Comparison of ENCODE assay signal across 1 cellular context in the genomic region with DNA sequence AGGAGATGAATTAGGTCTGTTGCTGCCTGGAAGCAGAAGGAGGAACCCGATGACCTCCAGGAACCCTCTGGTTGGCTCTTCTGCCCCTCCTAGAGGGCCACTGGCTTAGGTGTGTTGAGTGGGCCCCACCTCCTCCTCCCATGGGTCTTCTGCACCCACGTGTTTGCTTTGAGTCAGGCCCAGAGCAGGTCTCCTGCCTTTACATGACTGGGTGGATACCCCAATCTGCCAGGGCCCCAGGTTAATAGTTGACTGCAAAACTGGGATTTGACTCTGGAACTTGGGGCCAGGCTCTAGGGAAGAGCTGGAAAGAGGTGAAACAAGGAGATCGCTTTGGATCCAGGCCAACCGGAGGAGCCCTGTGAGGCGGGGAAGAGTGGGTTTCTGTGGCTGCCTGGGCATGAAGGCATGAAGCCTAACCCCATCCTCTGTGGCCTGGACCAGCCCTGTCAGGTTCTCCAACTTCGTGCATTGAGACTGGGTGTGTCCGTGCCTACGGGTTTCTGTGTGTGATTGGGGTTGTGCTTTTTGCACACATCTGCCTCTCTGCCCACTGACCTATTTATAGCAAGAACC.
TF ChIP-seq lines count a peak whose summit lies in the region.

No MANE protein-coding gene starts in this region.

TF ChIP-seq in HepG2, 621 proteins besides CTCF, POLR2A, EP300 and RAD21 (continued from another document and continues in another):
- TF ChIP-seq, protein P1, sequence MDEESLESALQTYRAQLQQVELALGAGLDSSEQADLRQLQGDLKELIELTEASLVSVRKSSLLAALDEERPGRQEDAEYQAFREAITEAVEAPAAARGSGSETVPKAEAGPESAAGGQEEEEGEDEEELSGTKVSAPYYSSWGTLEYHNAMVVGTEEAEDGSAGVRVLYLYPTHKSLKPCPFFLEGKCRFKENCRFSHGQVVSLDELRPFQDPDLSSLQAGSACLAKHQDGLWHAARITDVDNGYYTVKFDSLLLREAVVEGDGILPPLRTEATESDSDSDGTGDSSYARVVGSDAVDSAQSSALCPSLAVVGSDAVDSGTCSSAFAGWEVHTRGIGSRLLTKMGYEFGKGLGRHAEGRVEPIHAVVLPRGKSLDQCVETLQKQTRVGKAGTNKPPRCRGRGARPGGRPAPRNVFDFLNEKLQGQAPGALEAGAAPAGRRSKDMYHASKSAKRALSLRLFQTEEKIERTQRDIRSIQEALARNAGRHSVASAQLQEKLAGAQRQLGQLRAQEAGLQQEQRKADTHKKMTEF (CRISPR knock-in tag; IDR thresholded peaks at IDR 0.05), result no peak
- TF ChIP-seq NR2F6 (IDR thresholded peaks at IDR 0.05) (no peak), NR2F6 (CRISPR knock-in tag; IDR thresholded peaks at IDR 0.05) (peak; percentile 10; the same call in 1 of the 2 replicates), ZFP1 (CRISPR knock-in tag; IDR thresholded peaks at IDR 0.05) (no peak), ZNF549 (CRISPR knock-in tag; IDR thresholded peaks at IDR 0.05) (no peak), HCFC1 (IDR thresholded peaks at IDR 0.05; ENCODE audit: low read depth, low read length) (no peak), NR1H2 (CRISPR knock-in tag; IDR thresholded peaks at IDR 0.05; ENCODE audit: borderline replicate concordance, low read depth) (no peak), FOXA1 (IDR thresholded peaks at IDR 0.05) (no peak), FOXA1 (CRISPR knock-in tag; IDR thresholded peaks at IDR 0.05) (no peak), HNF4A (CRISPR knock-in tag; IDR thresholded peaks at IDR 0.05) (no peak), TCF7L2 (IDR thresholded peaks at IDR 0.05; ENCODE audit: low read depth, low read length) (no peak), ZFYVE20 (CRISPR knock-in tag; IDR thresholded peaks at IDR 0.05; ENCODE audit: borderline replicate concordance, low read depth) (no peak), ZMYM3 (CRISPR knock-in tag; IDR thresholded peaks at IDR 0.05) (no peak), JDP2 (CRISPR knock-in tag; IDR thresholded peaks at IDR 0.05; ENCODE audit: borderline replicate concordance) (no peak), MEIS2 (CRISPR knock-in tag; IDR thresholded peaks at IDR 0.05) (no peak), FOSL1 (CRISPR knock-in tag; IDR thresholded peaks at IDR 0.05; ENCODE audit: borderline replicate concordance) (no peak), ZNF614 (CRISPR knock-in tag; IDR thresholded peaks at IDR 0.05; ENCODE audit: borderline replicate concordance) (no peak), BHLHE40 (IDR thresholded peaks at IDR 0.05; ENCODE audit: low read length) (no peak), GATAD2A (CRISPR knock-in tag; IDR thresholded peaks at IDR 0.05) (0 out of 2 replicates have a peak, but pooled peaks have one; percentile 37), ZNF879 (CRISPR knock-in tag; IDR thresholded peaks at IDR 0.05) (no peak), IRX3 (CRISPR knock-in tag; IDR thresholded peaks at IDR 0.05; ENCODE audit: borderline replicate concordance, low read depth) (no peak), ZNF543 (CRISPR knock-in tag; IDR thresholded peaks at IDR 0.05) (no peak), ZNF850 (CRISPR knock-in tag; conservative IDR thresholded peaks at IDR 0.05) (no peak), RFX1 (IDR thresholded peaks at IDR 0.05) (no peak), U2AF1 (optimal IDR thresholded peaks at IDR 0.05; ENCODE audit: low read depth, low read length) (no peak), ZNF101 (CRISPR knock-in tag; IDR thresholded peaks at IDR 0.05; ENCODE audit: borderline replicate concordance, low read depth) (no peak), ZNF264 (CRISPR knock-in tag; IDR thresholded peaks at IDR 0.05) (no peak), ATF7-NPFF (CRISPR knock-in tag; IDR thresholded peaks at IDR 0.05; ENCODE audit: low read depth) (no peak), SMARCC2 (IDR thresholded peaks at IDR 0.05) (no peak)
- TF ChIP-seq, protein P2, sequence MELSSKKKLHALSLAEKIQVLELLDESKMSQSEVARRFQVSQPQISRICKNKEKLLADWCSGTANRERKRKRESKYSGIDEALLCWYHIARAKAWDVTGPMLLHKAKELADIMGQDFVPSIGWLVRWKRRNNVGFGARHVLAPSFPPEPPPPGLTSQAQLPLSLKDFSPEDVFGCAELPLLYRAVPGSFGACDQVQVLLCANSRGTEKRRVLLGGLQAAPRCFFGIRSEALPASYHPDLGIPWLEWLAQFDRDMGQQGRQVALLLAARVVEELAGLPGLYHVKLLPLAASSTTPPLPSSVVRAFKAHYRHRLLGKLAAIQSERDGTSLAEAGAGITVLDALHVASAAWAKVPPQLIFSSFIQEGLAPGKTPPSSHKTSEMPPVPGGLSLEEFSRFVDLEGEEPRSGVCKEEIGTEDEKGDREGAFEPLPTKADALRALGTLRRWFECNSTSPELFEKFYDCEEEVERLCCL (CRISPR knock-in tag; IDR thresholded peaks at IDR 0.05; ENCODE audit: borderline replicate concordance), result no peak
- TF ChIP-seq, protein P3, sequence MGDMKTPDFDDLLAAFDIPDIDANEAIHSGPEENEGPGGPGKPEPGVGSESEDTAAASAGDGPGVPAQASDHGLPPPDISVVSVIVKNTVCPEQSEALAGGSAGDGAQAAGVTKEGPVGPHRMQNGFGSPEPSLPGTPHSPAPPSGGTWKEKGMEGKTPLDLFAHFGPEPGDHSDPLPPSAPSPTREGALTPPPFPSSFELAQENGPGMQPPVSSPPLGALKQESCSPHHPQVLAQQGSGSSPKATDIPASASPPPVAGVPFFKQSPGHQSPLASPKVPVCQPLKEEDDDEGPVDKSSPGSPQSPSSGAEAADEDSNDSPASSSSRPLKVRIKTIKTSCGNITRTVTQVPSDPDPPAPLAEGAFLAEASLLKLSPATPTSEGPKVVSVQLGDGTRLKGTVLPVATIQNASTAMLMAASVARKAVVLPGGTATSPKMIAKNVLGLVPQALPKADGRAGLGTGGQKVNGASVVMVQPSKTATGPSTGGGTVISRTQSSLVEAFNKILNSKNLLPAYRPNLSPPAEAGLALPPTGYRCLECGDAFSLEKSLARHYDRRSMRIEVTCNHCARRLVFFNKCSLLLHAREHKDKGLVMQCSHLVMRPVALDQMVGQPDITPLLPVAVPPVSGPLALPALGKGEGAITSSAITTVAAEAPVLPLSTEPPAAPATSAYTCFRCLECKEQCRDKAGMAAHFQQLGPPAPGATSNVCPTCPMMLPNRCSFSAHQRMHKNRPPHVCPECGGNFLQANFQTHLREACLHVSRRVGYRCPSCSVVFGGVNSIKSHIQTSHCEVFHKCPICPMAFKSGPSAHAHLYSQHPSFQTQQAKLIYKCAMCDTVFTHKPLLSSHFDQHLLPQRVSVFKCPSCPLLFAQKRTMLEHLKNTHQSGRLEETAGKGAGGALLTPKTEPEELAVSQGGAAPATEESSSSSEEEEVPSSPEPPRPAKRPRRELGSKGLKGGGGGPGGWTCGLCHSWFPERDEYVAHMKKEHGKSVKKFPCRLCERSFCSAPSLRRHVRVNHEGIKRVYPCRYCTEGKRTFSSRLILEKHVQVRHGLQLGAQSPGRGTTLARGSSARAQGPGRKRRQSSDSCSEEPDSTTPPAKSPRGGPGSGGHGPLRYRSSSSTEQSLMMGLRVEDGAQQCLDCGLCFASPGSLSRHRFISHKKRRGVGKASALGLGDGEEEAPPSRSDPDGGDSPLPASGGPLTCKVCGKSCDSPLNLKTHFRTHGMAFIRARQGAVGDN (CRISPR knock-in tag; IDR thresholded peaks at IDR 0.05), result peak; percentile 52
- TF ChIP-seq, protein P4, sequence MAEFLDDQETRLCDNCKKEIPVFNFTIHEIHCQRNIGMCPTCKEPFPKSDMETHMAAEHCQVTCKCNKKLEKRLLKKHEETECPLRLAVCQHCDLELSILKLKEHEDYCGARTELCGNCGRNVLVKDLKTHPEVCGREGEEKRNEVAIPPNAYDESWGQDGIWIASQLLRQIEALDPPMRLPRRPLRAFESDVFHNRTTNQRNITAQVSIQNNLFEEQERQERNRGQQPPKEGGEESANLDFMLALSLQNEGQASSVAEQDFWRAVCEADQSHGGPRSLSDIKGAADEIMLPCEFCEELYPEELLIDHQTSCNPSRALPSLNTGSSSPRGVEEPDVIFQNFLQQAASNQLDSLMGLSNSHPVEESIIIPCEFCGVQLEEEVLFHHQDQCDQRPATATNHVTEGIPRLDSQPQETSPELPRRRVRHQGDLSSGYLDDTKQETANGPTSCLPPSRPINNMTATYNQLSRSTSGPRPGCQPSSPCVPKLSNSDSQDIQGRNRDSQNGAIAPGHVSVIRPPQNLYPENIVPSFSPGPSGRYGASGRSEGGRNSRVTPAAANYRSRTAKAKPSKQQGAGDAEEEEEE (CRISPR knock-in tag; IDR thresholded peaks at IDR 0.05; ENCODE audit: borderline replicate concordance), result no peak
- TF ChIP-seq, protein P5, sequence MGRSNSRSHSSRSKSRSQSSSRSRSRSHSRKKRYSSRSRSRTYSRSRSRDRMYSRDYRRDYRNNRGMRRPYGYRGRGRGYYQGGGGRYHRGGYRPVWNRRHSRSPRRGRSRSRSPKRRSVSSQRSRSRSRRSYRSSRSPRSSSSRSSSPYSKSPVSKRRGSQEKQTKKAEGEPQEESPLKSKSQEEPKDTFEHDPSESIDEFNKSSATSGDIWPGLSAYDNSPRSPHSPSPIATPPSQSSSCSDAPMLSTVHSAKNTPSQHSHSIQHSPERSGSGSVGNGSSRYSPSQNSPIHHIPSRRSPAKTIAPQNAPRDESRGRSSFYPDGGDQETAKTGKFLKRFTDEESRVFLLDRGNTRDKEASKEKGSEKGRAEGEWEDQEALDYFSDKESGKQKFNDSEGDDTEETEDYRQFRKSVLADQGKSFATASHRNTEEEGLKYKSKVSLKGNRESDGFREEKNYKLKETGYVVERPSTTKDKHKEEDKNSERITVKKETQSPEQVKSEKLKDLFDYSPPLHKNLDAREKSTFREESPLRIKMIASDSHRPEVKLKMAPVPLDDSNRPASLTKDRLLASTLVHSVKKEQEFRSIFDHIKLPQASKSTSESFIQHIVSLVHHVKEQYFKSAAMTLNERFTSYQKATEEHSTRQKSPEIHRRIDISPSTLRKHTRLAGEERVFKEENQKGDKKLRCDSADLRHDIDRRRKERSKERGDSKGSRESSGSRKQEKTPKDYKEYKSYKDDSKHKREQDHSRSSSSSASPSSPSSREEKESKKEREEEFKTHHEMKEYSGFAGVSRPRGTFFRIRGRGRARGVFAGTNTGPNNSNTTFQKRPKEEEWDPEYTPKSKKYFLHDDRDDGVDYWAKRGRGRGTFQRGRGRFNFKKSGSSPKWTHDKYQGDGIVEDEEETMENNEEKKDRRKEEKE (IDR thresholded peaks at IDR 0.05), result no peak
- TF ChIP-seq, protein P6, sequence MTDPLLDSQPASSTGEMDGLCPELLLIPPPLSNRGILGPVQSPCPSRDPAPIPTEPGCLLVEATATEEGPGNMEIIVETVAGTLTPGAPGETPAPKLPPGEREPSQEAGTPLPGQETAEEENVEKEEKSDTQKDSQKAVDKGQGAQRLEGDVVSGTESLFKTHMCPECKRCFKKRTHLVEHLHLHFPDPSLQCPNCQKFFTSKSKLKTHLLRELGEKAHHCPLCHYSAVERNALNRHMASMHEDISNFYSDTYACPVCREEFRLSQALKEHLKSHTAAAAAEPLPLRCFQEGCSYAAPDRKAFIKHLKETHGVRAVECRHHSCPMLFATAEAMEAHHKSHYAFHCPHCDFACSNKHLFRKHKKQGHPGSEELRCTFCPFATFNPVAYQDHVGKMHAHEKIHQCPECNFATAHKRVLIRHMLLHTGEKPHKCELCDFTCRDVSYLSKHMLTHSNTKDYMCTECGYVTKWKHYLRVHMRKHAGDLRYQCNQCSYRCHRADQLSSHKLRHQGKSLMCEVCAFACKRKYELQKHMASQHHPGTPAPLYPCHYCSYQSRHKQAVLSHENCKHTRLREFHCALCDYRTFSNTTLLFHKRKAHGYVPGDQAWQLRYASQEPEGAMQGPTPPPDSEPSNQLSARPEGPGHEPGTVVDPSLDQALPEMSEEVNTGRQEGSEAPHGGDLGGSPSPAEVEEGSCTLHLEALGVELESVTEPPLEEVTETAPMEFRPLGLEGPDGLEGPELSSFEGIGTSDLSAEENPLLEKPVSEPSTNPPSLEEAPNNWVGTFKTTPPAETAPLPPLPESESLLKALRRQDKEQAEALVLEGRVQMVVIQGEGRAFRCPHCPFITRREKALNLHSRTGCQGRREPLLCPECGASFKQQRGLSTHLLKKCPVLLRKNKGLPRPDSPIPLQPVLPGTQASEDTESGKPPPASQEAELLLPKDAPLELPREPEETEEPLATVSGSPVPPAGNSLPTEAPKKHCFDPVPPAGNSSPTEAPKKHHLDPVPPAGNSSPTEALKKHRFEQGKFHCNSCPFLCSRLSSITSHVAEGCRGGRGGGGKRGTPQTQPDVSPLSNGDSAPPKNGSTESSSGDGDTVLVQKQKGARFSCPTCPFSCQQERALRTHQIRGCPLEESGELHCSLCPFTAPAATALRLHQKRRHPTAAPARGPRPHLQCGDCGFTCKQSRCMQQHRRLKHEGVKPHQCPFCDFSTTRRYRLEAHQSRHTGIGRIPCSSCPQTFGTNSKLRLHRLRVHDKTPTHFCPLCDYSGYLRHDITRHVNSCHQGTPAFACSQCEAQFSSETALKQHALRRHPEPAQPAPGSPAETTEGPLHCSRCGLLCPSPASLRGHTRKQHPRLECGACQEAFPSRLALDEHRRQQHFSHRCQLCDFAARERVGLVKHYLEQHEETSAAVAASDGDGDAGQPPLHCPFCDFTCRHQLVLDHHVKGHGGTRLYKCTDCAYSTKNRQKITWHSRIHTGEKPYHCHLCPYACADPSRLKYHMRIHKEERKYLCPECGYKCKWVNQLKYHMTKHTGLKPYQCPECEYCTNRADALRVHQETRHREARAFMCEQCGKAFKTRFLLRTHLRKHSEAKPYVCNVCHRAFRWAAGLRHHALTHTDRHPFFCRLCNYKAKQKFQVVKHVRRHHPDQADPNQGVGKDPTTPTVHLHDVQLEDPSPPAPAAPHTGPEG (CRISPR knock-in tag; IDR thresholded peaks at IDR 0.05), result no peak
- TF ChIP-seq, protein P7, sequence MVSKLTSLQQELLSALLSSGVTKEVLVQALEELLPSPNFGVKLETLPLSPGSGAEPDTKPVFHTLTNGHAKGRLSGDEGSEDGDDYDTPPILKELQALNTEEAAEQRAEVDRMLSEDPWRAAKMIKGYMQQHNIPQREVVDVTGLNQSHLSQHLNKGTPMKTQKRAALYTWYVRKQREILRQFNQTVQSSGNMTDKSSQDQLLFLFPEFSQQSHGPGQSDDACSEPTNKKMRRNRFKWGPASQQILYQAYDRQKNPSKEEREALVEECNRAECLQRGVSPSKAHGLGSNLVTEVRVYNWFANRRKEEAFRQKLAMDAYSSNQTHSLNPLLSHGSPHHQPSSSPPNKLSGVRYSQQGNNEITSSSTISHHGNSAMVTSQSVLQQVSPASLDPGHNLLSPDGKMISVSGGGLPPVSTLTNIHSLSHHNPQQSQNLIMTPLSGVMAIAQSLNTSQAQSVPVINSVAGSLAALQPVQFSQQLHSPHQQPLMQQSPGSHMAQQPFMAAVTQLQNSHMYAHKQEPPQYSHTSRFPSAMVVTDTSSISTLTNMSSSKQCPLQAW (CRISPR knock-in tag; IDR thresholded peaks at IDR 0.05), result 0 out of 2 replicates have a peak, but pooled peaks have one; percentile 30
- TF ChIP-seq, protein P8, sequence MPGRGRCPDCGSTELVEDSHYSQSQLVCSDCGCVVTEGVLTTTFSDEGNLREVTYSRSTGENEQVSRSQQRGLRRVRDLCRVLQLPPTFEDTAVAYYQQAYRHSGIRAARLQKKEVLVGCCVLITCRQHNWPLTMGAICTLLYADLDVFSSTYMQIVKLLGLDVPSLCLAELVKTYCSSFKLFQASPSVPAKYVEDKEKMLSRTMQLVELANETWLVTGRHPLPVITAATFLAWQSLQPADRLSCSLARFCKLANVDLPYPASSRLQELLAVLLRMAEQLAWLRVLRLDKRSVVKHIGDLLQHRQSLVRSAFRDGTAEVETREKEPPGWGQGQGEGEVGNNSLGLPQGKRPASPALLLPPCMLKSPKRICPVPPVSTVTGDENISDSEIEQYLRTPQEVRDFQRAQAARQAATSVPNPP (CRISPR knock-in tag; IDR thresholded peaks at IDR 0.05), result no peak
- TF ChIP-seq, protein P9, sequence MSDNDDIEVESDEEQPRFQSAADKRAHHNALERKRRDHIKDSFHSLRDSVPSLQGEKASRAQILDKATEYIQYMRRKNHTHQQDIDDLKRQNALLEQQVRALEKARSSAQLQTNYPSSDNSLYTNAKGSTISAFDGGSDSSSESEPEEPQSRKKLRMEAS (IDR thresholded peaks at IDR 0.05), result peak; percentile 44; the same call in 1 of the 2 replicates
